9 cellular contexts compared by ENCODE assay signal in the genomic region with DNA sequence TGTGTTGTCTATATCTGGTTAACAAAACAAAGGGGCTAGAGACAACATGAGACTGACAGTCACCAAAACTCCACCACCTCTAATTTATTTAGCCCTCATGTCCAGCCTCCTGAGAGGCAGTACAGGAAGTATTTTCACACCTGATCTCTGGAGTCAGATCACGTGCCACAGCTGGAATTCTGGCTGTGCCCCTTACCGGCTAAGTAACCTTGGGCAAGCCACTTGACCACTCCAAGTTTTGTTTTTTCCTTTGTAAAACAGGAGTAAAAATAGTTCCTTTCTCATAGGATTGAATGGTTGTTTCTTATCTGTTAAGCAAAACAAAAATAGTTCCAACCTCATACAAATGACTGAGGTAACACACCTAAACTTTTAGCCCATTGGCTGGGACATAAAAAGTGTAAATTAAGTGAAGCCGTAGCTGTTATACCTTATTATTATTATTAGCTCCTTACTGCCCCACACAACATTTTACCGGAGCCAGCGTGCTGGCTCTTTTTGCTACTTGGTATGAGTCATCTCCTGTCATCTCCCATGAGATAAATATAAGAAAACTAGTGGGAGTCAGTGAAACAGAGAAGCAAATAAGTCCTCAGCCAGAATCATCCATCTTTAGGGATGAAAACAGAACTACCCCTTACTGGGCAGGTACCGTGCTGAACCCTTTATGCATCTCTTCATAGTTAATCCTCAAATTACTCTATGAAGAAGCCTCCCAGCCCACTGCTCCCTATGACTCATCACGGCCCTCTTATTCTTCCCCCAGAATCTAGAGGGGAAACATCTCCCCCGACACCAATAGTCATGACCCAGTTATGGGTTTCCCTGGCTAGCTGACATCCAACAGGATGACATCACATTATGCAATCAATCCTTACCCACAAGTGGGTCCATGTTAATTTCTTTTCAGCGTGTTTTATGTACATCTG. TPM values are rescaled to one million over a fixed set of nuclear protein-coding genes. Genes with fewer than 3 reads are reported as not detected.
DNase-seq lines count a peak whose midpoint lies in the region; ATAC-seq and TF ChIP-seq lines count a peak whose summit lies in the region.
"Had no signal": no experiment of that assay in that cellular context is flagged by ENCODE, and none has a peak within 500 bp of the region (broad histone marks: within the 10 kb centered on the region; RNA-seq: fewer than 3 reads in every experiment).

No MANE protein-coding gene starts in this region.

- intact Hi-C loops in body of pancreas (cut with DNase I) (no loop called here), tibial artery (cut with DNase I; ENCODE audit: low total_unique reads) (no loop called here)

- H3K4me3 ChIP-seq in body of pancreas (no peak overlapping the region), right atrium auricular region (no peak overlapping the region), tibial artery (no peak overlapping the region)

- H3K27me3 ChIP-seq in body of pancreas (no peaks in the 10 kb centered on the region), right atrium auricular region (no peaks in the 10 kb centered on the region), tibial artery (no peaks in the 10 kb centered on the region)
- H3K27me3 ChIP-seq: neutrophil had no signal

- H3K9me3 ChIP-seq in body of pancreas (no peaks in the 10 kb centered on the region), right atrium auricular region (no peaks in the 10 kb centered on the region), tibial artery (no peaks in the 10 kb centered on the region)
- H3K9me3 ChIP-seq: neutrophil had no signal

- no peak for ATAC-seq in body of pancreas
- no peak for ATAC-seq in HG02885 (IDR thresholded peaks at IDR 0.05; ENCODE audit: poor library complexity, unreplicated experiment)
- ATAC-seq in GM18907 (IDR thresholded peaks at IDR 0.05; ENCODE audit: unreplicated experiment) = no peak

- H3K36me3 ChIP-seq in body of pancreas (replicated peaks in 1 of 2; ENCODE audit: insufficient read depth in 1 of 2, low read depth in 2 of 2) = no peaks in the 10 kb centered on the region
- no peaks in the 10 kb centered on the region for H3K36me3 ChIP-seq in right atrium auricular region
- H3K36me3 ChIP-seq in tibial artery = no peaks in the 10 kb centered on the region
- H3K36me3 ChIP-seq: neutrophil had no signal

- no peak for TF ChIP-seq CTCF in body of pancreas (IDR thresholded peaks at IDR 0.05)
- no peak for TF ChIP-seq CTCF in right atrium auricular region (IDR thresholded peaks at IDR 0.05)
- no peak for TF ChIP-seq CTCF in tibial artery (IDR thresholded peaks at IDR 0.05)

- 36 to 45% methylated on average over 9 of the region's 9 CpGs for WGBS in body of pancreas, 2 donors

- peak; percentile 86 for DNase-seq in HT1080 (ENCODE audit: low read depth)
- DNase-seq in body of pancreas = peak; percentile 48 to 80 (median 66)
- DNase-seq in right atrium auricular region (ENCODE audit: low spot score) = no peak
- peak in 1 of 2 donors; percentile 46 for DNase-seq in tibial artery
- no peak for DNase-seq in HuH-7.5 (ENCODE audit: low spot score)
- DNase-seq: activated gamma-delta T cell had no signal

- TF ChIP-seq POLR2A in body of pancreas (IDR thresholded peaks at IDR 0.05) = no peak

- peak overlapping the region; percentile 36 to 89 (median 85) for H3K27ac ChIP-seq in body of pancreas
- peak overlapping the region; percentile 86 to 89 for H3K27ac ChIP-seq in right atrium auricular region
- peak overlapping the region; percentile 83 to 85 for H3K27ac ChIP-seq in tibial artery
- H3K27ac ChIP-seq: neutrophil had no signal

- peaks cover 61% of the 10 kb centered on the region for H3K4me1 ChIP-seq in body of pancreas
- peaks cover 0 to 65% of the 10 kb centered on the region in 2 donors for H3K4me1 ChIP-seq in right atrium auricular region
- peaks cover 6 to 64% (median 58%) of the 10 kb centered on the region in 4 donors for H3K4me1 ChIP-seq in tibial artery

RNA-seq across cellular contexts. Expression of a gene that starts 44.9 kb away (rescaled TPM):
- total RNA-seq in HT1080 (2014; rRNA removed; shearing (Covaris generic)) = 2.7 and 3.1 TPM in 2 replicates
- 1.3 and 1.8 TPM in 2 replicates for polyA plus RNA-seq in HT1080 (2015; cell fraction: cytosol; rRNA removed)
- 1.2 and 1.9 TPM in 2 replicates for polyA plus RNA-seq in HT1080 (2015; cell fraction: nucleus; rRNA removed)
- 10 to 100 TPM in 1 of 2 donors, 1 to 10 TPM in 1; 9.6 to 15.6 TPM for total RNA-seq in body of pancreas
- total RNA-seq in right atrium auricular region = 100 to 1,000 TPM in 1 of 2 donors, 10 to 100 TPM in 1; 58.0 to 250 TPM

Comparison
In these comparisons a context has a peak if more than half of its experiments do, and no peak if none do; other contexts are left out.
1. DNase-seq: peak in HT1080 (single experiment) and body of pancreas (4 of 4); none in right atrium auricular region (single experiment) and HuH-7.5 (single experiment).
2. Peak in every context shown above with its lines, with median percentiles within 50 percentile points of each other: H3K27ac ChIP-seq.